8 cellular contexts compared by ENCODE assay signal in the genomic region with DNA sequence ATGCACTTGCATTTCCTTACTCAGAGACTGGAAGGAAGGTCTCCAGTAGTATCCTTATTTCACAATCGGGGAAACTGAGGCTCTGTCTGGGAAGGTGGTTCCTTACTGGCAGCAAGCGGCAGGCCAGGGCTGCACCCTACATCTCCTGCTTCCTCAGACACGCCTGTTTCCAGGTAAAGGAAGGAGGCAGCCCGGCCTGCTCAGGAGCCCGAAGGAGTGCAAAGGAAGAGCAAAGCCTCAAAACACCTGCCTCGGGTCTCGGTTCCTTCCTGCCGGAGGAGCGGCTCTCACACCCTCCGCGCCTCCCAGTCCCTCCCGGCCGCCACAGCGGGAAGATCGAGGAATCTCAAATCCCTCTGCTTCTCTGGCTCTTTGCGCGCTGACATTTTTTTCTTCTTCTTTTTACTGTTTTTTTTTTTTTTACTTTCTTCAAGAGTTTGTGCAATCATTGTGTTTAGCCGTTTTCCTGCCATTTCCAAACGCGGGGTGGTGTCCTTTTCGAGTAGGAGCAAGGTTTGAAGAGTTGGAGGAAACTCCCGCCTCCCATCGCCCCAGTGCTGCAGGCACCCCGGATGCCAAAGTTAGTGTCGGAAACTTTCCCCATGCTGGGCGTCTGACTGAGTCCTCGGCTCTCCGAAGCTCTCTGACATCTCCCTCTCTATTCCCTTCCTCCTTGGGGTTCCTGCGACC. TPM values are rescaled to one million over a fixed set of nuclear protein-coding genes. Genes with fewer than 3 reads are reported as not detected.
DNase-seq lines count a peak whose midpoint lies in the region; ATAC-seq and TF ChIP-seq lines count a peak whose summit lies in the region.

No MANE protein-coding gene starts in this region.

- peak; percentile 62 for DNase-seq in Daoy (ENCODE audit: low read depth)
- DNase-seq in HL-60 (ENCODE audit: low read depth in 1 of 2, low spot score in 1 of 2), result peak in 1 of 2 experiments; percentile 65
- no peak for DNase-seq in activated T-helper 1 cell treated with anti-CD3 and anti-CD28 coated beads, Interleukin-12 subunit alpha, Interleukin-12 subunit beta, Interleukin-2, Interleukin-4 antibody, amounts not matched to agents 30 ng/mL and 10 ng/mL and 1 ng/mL, durations not matched to agents 14 hours and 24 hours and 36 hours (ENCODE audit: low spot score)
- DNase-seq in heart left ventricle, result peak in 4 of 5 donors; percentile 41 to 60 (median 53)
- DNase-seq in renal cortical epithelial cell (ENCODE audit: low read depth), result peak; percentile 9
- DNase-seq in OCI-M2 (lab: John Stamatoyannopoulos, UW; ENCODE audit: unreplicated experiment), result no peak
- DNase-seq in stimulated activated CD4-positive, alpha-beta T cell treated with anti-CD3 and anti-CD28 coated beads, Interleukin-4, amount 100 ng/mL, for 4 hours, result no peak

- peaks cover 22% of the 10 kb centered on the region for H3K4me1 Mint-ChIP-seq in activated T-helper 1 cell treated with anti-CD3 and anti-CD28 coated beads, Interleukin-12 subunit alpha, Interleukin-12 subunit beta, Interleukin-2, Interleukin-4 antibody, amounts not matched to agents 30 ng/mL and 10 ng/mL and 1 ng/mL, durations not matched to agents 14 hours and 24 hours and 36 hours (ENCODE audit: low read depth)

- peaks cover 63% of the 10 kb centered on the region for H3K27me3 Mint-ChIP-seq in activated T-helper 1 cell treated with anti-CD3 and anti-CD28 coated beads, Interleukin-12 subunit alpha, Interleukin-12 subunit beta, Interleukin-2, Interleukin-4 antibody, amounts not matched to agents 30 ng/mL and 10 ng/mL and 1 ng/mL, durations not matched to agents 14 hours and 24 hours and 36 hours (ENCODE audit: insufficient read depth)

- no peaks in the 10 kb centered on the region for H3K36me3 Mint-ChIP-seq in activated T-helper 1 cell treated with anti-CD3 and anti-CD28 coated beads, Interleukin-12 subunit alpha, Interleukin-12 subunit beta, Interleukin-2, Interleukin-4 antibody, amounts not matched to agents 30 ng/mL and 10 ng/mL and 1 ng/mL, durations not matched to agents 14 hours and 24 hours and 36 hours (ENCODE audit: low read depth)

- ATAC-seq in heart left ventricle (peak; percentile 14 to 38 (median 28)), HG03196 (IDR thresholded peaks at IDR 0.05; ENCODE audit: unreplicated experiment) (no peak)

- H3K4me3 ChIP-seq in HL-60 (replicated peaks; ENCODE audit: insufficient read depth, low read length), result peak overlapping the region; percentile 35
- peak overlapping the region; percentile 24 to 85 (median 69) for H3K4me3 ChIP-seq in heart left ventricle

- no peaks in the 10 kb centered on the region for H3K36me3 ChIP-seq in heart left ventricle

- peak overlapping the region; percentile 75 for H3K4me3 Mint-ChIP-seq in activated T-helper 1 cell treated with anti-CD3 and anti-CD28 coated beads, Interleukin-12 subunit alpha, Interleukin-12 subunit beta, Interleukin-2, Interleukin-4 antibody, amounts not matched to agents 30 ng/mL and 10 ng/mL and 1 ng/mL, durations not matched to agents 14 hours and 24 hours and 36 hours

- H3K4me1 ChIP-seq in heart left ventricle, result peaks cover 0 to 59% (median 18%) of the 10 kb centered on the region in 12 donors

- H3K27ac Mint-ChIP-seq in activated T-helper 1 cell treated with anti-CD3 and anti-CD28 coated beads, Interleukin-12 subunit alpha, Interleukin-12 subunit beta, Interleukin-2, Interleukin-4 antibody, amounts not matched to agents 30 ng/mL and 10 ng/mL and 1 ng/mL, durations not matched to agents 14 hours and 24 hours and 36 hours, result peak overlapping the region; percentile 29

- peaks cover 0 to 6% (median 0%) of the 10 kb centered on the region in 12 donors for H3K9me3 ChIP-seq in heart left ventricle

- no peak overlapping the region for H3K27ac ChIP-seq in HL-60 (replicated peaks)
- H3K27ac ChIP-seq in heart left ventricle, result peak overlapping the region; percentile 62 to 95 (median 85)

- intact Hi-C loops in activated T-helper 1 cell treated with anti-CD3 and anti-CD28 coated beads, Interleukin-12 subunit alpha, Interleukin-12 subunit beta, Interleukin-2, Interleukin-4 antibody, amounts not matched to agents 30 ng/mL and 10 ng/mL and 1 ng/mL, durations not matched to agents 14 hours and 24 hours and 36 hours (cut with micrococcal nuclease), result loop anchor here (1.0 kb wide), 3 partner anchors 35 to 178 kb away; no protein-coding TSS in a partner anchor
- intact Hi-C loops in heart left ventricle (cut with DNase I), result loop anchor here (1.0 to 5.0 kb wide), 8 partner anchors 30 to 39 kb away; no protein-coding TSS in a partner anchor

- H3K27me3 ChIP-seq in HL-60 (ENCODE audit: insufficient read depth, poor library complexity, severe bottlenecking) (peaks cover 8% of the 10 kb centered on the region), heart left ventricle (peaks cover 0 to 3% (median 0%) of the 10 kb centered on the region in 9 donors)

- peaks cover 10% of the 10 kb centered on the region for H3K9me3 Mint-ChIP-seq in activated T-helper 1 cell treated with anti-CD3 and anti-CD28 coated beads, Interleukin-12 subunit alpha, Interleukin-12 subunit beta, Interleukin-2, Interleukin-4 antibody, amounts not matched to agents 30 ng/mL and 10 ng/mL and 1 ng/mL, durations not matched to agents 14 hours and 24 hours and 36 hours

- no peak for TF ChIP-seq POLR2A in heart left ventricle (IDR thresholded peaks at IDR 0.05)

- no peak for TF ChIP-seq CTCF in HL-60 (IDR thresholded peaks at IDR 0.05; ENCODE audit: insufficient read depth, low read length)
- TF ChIP-seq CTCF in heart left ventricle (IDR thresholded peaks at IDR 0.05), result peak in 1 of 12 donors; percentile 26

- WGBS in heart left ventricle, 4 donors, result 1% methylated on average over 29 of the region's 29 CpGs

RNA-seq across cellular contexts. Expression of gene GGTA1, which starts 1.0 kb away (rescaled TPM):
- total RNA-seq in Daoy (2014; rRNA removed; shearing (Covaris generic)), result not detected in 2 replicates
- total RNA-seq in activated T-helper 1 cell treated with anti-CD3 and anti-CD28 coated beads, Interleukin-12 subunit alpha, Interleukin-12 subunit beta, Interleukin-2, Interleukin-4 antibody, amounts not matched to agents 30 ng/mL and 10 ng/mL and 1 ng/mL, durations not matched to agents 14 hours and 24 hours and 36 hours, result 0.12 and 0.16 TPM in 2 replicates
- total RNA-seq in heart left ventricle (10 to 100 TPM in 4 of 9 donors, 1 to 10 TPM in 5; 1.9 to 47.7 (median 8.0) TPM), renal cortical epithelial cell (not detected in 2 replicates)
- polyA plus RNA-seq in heart left ventricle, result 10 to 100 TPM in 1 of 2 donors, 1 to 10 TPM in 1; 1.8 to 23.9 TPM

Comparison
In these comparisons a context has a peak if more than half of its experiments do, and no peak if none do; other contexts are left out.
1. DNase-seq: peak in Daoy (single experiment), heart left ventricle (4 of 5) and renal cortical epithelial cell (single experiment); none in activated T-helper 1 cell treated with anti-CD3 and anti-CD28 coated beads, Interleukin-12 subunit alpha, Interleukin-12 subunit beta, Interleukin-2, Interleukin-4 antibody, amounts not matched to agents 30 ng/mL and 10 ng/mL and 1 ng/mL, durations not matched to agents 14 hours and 24 hours and 36 hours (single experiment), OCI-M2 (single experiment) and stimulated activated CD4-positive, alpha-beta T cell treated with anti-CD3 and anti-CD28 coated beads, Interleukin-4, amount 100 ng/mL, for 4 hours (0 of 2).